Comparison of ENCODE assay signal across 24 cellular contexts in the genomic region with DNA sequence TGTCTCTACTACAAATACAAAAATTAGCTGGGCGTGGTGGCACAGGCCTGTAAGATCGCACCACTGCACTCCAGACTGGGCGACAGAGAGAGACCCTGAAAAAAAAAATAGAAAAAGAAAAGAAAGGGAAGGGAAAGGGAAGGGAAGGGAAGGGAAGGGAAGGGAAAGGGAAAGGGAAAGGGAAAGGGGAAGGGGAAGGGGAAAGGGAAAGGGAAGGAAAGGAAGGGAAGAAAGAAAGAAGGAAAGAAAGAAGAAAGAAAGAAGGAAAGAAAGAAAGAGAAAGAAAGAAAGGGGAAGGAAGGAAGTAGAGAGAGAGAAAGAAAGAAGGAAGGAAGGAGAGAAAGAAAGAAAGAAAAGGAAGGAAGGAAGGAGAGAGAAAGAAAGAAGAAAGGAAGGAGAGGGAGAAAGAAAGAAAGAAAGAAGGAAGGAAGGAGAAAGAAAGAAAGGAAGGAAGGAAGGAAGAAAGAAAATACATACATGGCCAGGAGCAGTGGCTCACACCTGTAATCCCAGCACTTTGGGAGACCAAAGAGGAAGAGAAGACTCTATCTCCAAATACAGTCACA. TPM values are rescaled to one million over a fixed set of nuclear protein-coding genes. Genes with fewer than 3 reads are reported as not detected.
DNase-seq lines count a peak whose midpoint lies in the region; ATAC-seq, FAIRE-seq and TF ChIP-seq lines count a peak whose summit lies in the region.
"Had no signal": no experiment of that assay in that cellular context is flagged by ENCODE, and none has a peak within 500 bp of the region (broad histone marks: within the 10 kb centered on the region; RNA-seq: fewer than 3 reads in every experiment).

No MANE protein-coding gene starts in this region.

- ATAC-seq in K562, result no peak
- ATAC-seq in naive thymus-derived CD4-positive, alpha-beta T cell, result no peak
- ATAC-seq: A549, GM12878 had no signal

- H3K36me3 ChIP-seq in HEK293 (ENCODE audit: control insufficient read depth in 2 of 2, insufficient read depth in 1 of 2, low read length in 2 of 2) (no peaks in the 10 kb centered on the region), K562 (ENCODE audit: control insufficient read depth, insufficient read depth, low read length) (no peaks in the 10 kb centered on the region), esophagus squamous epithelium (no peaks in the 10 kb centered on the region), tibial artery (no peaks in the 10 kb centered on the region)
- no peaks in the 10 kb centered on the region for H3K36me3 ChIP-seq in naive thymus-derived CD4-positive, alpha-beta T cell (ENCODE audit: control insufficient read depth in 2 of 3, insufficient read depth in 3 of 3, low read length in 3 of 3)
- H3K36me3 ChIP-seq: BE2C; BLaER1 treated with 17β-estradiol and CSF1 and Interleukin-3, amounts not matched to agents 10 nM and 100 nM; HAP-1 had no signal

- H3K27me3 ChIP-seq in K562 (ENCODE audit: control insufficient read depth in 2 of 2, insufficient read depth in 2 of 2, low read length in 2 of 2), result peaks cover 0 to 16% of the 10 kb centered on the region in 2 experiments; a peak in 2 of 5 replicates
- H3K27me3 ChIP-seq in esophagus squamous epithelium, result no peaks in the 10 kb centered on the region
- H3K27me3 ChIP-seq in tibial artery, result no peaks in the 10 kb centered on the region
- no peaks in the 10 kb centered on the region for H3K27me3 ChIP-seq in naive thymus-derived CD4-positive, alpha-beta T cell (ENCODE audit: control insufficient read depth in 2 of 2, insufficient read depth in 2 of 2, low read length in 2 of 2)
- H3K27me3 ChIP-seq: BE2C; BLaER1 treated with 17β-estradiol and CSF1 and Interleukin-3, amounts not matched to agents 10 nM and 100 nM had no signal

- H3K27ac ChIP-seq in HEK293 (ENCODE audit: extremely low read depth, low read depth, low read length), result no peak overlapping the region
- H3K27ac ChIP-seq in K562 (ENCODE audit: extremely low read depth, low read depth, low read length), result no peak overlapping the region
- peak overlapping the region; percentile 43 to 79 (median 70) for H3K27ac ChIP-seq in esophagus squamous epithelium
- no peak overlapping the region for H3K27ac ChIP-seq in tibial artery
- no peak overlapping the region for H3K27ac ChIP-seq in naive thymus-derived CD4-positive, alpha-beta T cell (ENCODE audit: low read depth, low read length)
- H3K27ac ChIP-seq: A549; BLaER1 treated with 17β-estradiol and CSF1 and Interleukin-3, amounts not matched to agents 10 nM and 100 nM had no signal

- no peak for TF ChIP-seq EP300 in K562 (IDR thresholded peaks at IDR 0.05; ENCODE audit: low read length)

- no TSS peak for BruUV-seq in K562 (replicated peaks; lab: Mats Ljungman, UMichigan)

- intact Hi-C loops in K562 (cut with micrococcal nuclease) (no loop called here), esophagus squamous epithelium (cut with DNase I) (no loop called here), tibial artery (cut with DNase I; ENCODE audit: low total_unique reads) (no loop called here)
- intact Hi-C loops in activated T-helper 1 cell treated with anti-CD3 and anti-CD28 coated beads, Interleukin-12 subunit alpha, Interleukin-12 subunit beta, Interleukin-2, Interleukin-4 antibody, amounts not matched to agents 30 ng/mL and 10 ng/mL and 1 ng/mL, durations not matched to agents 14 hours and 24 hours and 36 hours (cut with micrococcal nuclease), result no loop called here
- intact Hi-C loops in naive thymus-derived CD4-positive, alpha-beta T cell (cut with micrococcal nuclease), result no loop called here

- H3K27ac Mint-ChIP-seq in activated T-helper 1 cell treated with anti-CD3 and anti-CD28 coated beads, Interleukin-12 subunit alpha, Interleukin-12 subunit beta, Interleukin-2, Interleukin-4 antibody, amounts not matched to agents 30 ng/mL and 10 ng/mL and 1 ng/mL, durations not matched to agents 14 hours and 24 hours and 36 hours, result no peak overlapping the region
- no peak overlapping the region for H3K27ac Mint-ChIP-seq in naive thymus-derived CD4-positive, alpha-beta T cell
- H3K27ac Mint-ChIP-seq: CD14-positive monocyte; CD4-positive, alpha-beta T cell; CD8-positive, alpha-beta memory T cell had no signal

- H3K9me3 ChIP-seq in HEK293 (ENCODE audit: control insufficient read depth, insufficient read depth, low read depth, low read length) (no peaks in the 10 kb centered on the region; the same call in 1 of the 2 replicates), K562 (replicated peaks; ENCODE audit: control insufficient read depth, insufficient read depth, low read depth, low read length) (no peaks in the 10 kb centered on the region; the same call in none of the 2 replicates), esophagus squamous epithelium (peaks cover 0 to 11% (median 2%) of the 10 kb centered on the region in 3 donors), tibial artery (peaks cover 5 to 9% (median 7%) of the 10 kb centered on the region in 3 donors)
- peaks cover 0 to 7% (median 3%) of the 10 kb centered on the region in 3 experiments for H3K9me3 ChIP-seq in naive thymus-derived CD4-positive, alpha-beta T cell (ENCODE audit: control insufficient read depth in 2 of 3, low read length in 3 of 3)

- H3K9ac ChIP-seq in K562 (ENCODE audit: insufficient read depth in 1 of 2, low read depth in 2 of 2, low read length in 2 of 2), result no peak overlapping the region
- H3K9ac ChIP-seq: BLaER1 treated with 17β-estradiol and CSF1 and Interleukin-3, amounts not matched to agents 10 nM and 100 nM had no signal

- TF ChIP-seq RAD21 in K562 (CRISPR knock-in tag; conservative IDR thresholded peaks at IDR 0.05 in 1 of 2, IDR thresholded peaks at IDR 0.05 in 1 of 2), result no peak

- peaks cover 9% of the 10 kb centered on the region for H3K9me3 Mint-ChIP-seq in activated T-helper 1 cell treated with anti-CD3 and anti-CD28 coated beads, Interleukin-12 subunit alpha, Interleukin-12 subunit beta, Interleukin-2, Interleukin-4 antibody, amounts not matched to agents 30 ng/mL and 10 ng/mL and 1 ng/mL, durations not matched to agents 14 hours and 24 hours and 36 hours
- H3K9me3 Mint-ChIP-seq in naive thymus-derived CD4-positive, alpha-beta T cell, result peaks cover 4 to 19% (median 9%) of the 10 kb centered on the region in 11 donors

- no peaks in the 10 kb centered on the region for H3K79me2 ChIP-seq in K562 (ENCODE audit: control insufficient read depth, insufficient read depth, low read length)

- no peaks in the 10 kb centered on the region for H4K20me1 ChIP-seq in K562 (replicated peaks; ENCODE audit: control insufficient read depth, insufficient read depth, low read length)
- H4K20me1 ChIP-seq: BLaER1 treated with 17β-estradiol and CSF1 and Interleukin-3, amounts not matched to agents 10 nM and 100 nM had no signal

- peaks cover 4% of the 10 kb centered on the region for H3K36me3 Mint-ChIP-seq in activated T-helper 1 cell treated with anti-CD3 and anti-CD28 coated beads, Interleukin-12 subunit alpha, Interleukin-12 subunit beta, Interleukin-2, Interleukin-4 antibody, amounts not matched to agents 30 ng/mL and 10 ng/mL and 1 ng/mL, durations not matched to agents 14 hours and 24 hours and 36 hours (ENCODE audit: low read depth)
- peaks cover 0 to 9% (median 5%) of the 10 kb centered on the region in 5 donors for H3K36me3 Mint-ChIP-seq in naive thymus-derived CD4-positive, alpha-beta T cell
- H3K36me3 Mint-ChIP-seq: CD14-positive monocyte had no signal

- H3K4me3 ChIP-seq in HEK293 (ENCODE audit: low read depth, low read length), result no peak overlapping the region
- H3K4me3 ChIP-seq in K562, result no peak overlapping the region
- no peak overlapping the region for H3K4me3 ChIP-seq in esophagus squamous epithelium
- no peak overlapping the region for H3K4me3 ChIP-seq in tibial artery
- no peak overlapping the region for H3K4me3 ChIP-seq in naive thymus-derived CD4-positive, alpha-beta T cell (ENCODE audit: low read length)
- H3K4me3 ChIP-seq: A549; BLaER1 treated with 17β-estradiol and CSF1 and Interleukin-3, amounts not matched to agents 10 nM and 100 nM; GM12878; HAP-1 had no signal

- H3K4me1 ChIP-seq in HEK293 (ENCODE audit: control insufficient read depth, insufficient read depth, low read length), result no peaks in the 10 kb centered on the region
- no peaks in the 10 kb centered on the region for H3K4me1 ChIP-seq in K562 (replicated peaks in 1 of 2; ENCODE audit: control insufficient read depth in 2 of 2, insufficient read depth in 2 of 2, low read length in 2 of 2)
- H3K4me1 ChIP-seq in esophagus squamous epithelium, result peaks cover 0 to 14% (median 0%) of the 10 kb centered on the region in 3 donors
- no peaks in the 10 kb centered on the region for H3K4me1 ChIP-seq in tibial artery
- H3K4me1 ChIP-seq in naive thymus-derived CD4-positive, alpha-beta T cell (ENCODE audit: control insufficient read depth in 2 of 2, insufficient read depth in 2 of 2, low read length in 2 of 2), result no peaks in the 10 kb centered on the region
- H3K4me1 ChIP-seq: A549; BE2C; BLaER1 treated with 17β-estradiol and CSF1 and Interleukin-3, amounts not matched to agents 10 nM and 100 nM; HAP-1 had no signal

- no peak for DNase-seq in K562 (ENCODE audit: extremely low read depth in 1 of 4, low spot score in 3 of 4)
- no peak for DNase-seq in esophagus squamous epithelium (lab: John Stamatoyannopoulos, UW)
- no peak for DNase-seq in tibial artery
- DNase-seq in activated T-helper 1 cell treated with anti-CD3 and anti-CD28 coated beads, Interleukin-12 subunit alpha, Interleukin-12 subunit beta, Interleukin-2, Interleukin-4 antibody, amounts not matched to agents 30 ng/mL and 10 ng/mL and 1 ng/mL, durations not matched to agents 14 hours and 24 hours and 36 hours (ENCODE audit: low spot score), result no peak
- DNase-seq in naive thymus-derived CD4-positive, alpha-beta T cell, result no peak
- DNase-seq: 8988T; ACHN; AML-193; BE2C; CD4-positive, alpha-beta T cell; CD8-positive, alpha-beta memory T cell; DMS 273 treated with DMSO at 0.1 percent for 48 hours; DMS79; EL; GDM1; GOT3 had no signal

- WGBS in K562 (ENCODE audit: insufficient coverage, low coverage, missing lambda C conversion rate), result 5% methylated on average over 3 of the region's 3 CpGs
- WGBS in esophagus squamous epithelium, 2 donors, result 34 to 46% methylated on average over 3 of the region's 3 CpGs

- no peaks in the 10 kb centered on the region for H3K9me1 ChIP-seq in K562 (ENCODE audit: control insufficient read depth, insufficient read depth, low read length)

- H3K27me3 Mint-ChIP-seq in activated T-helper 1 cell treated with anti-CD3 and anti-CD28 coated beads, Interleukin-12 subunit alpha, Interleukin-12 subunit beta, Interleukin-2, Interleukin-4 antibody, amounts not matched to agents 30 ng/mL and 10 ng/mL and 1 ng/mL, durations not matched to agents 14 hours and 24 hours and 36 hours (ENCODE audit: insufficient read depth), result peaks cover under 1% of the 10 kb centered on the region
- H3K27me3 Mint-ChIP-seq in naive thymus-derived CD4-positive, alpha-beta T cell, result no peaks in the 10 kb centered on the region
- H3K27me3 Mint-ChIP-seq: CD4-positive, alpha-beta T cell had no signal

- TF ChIP-seq POLR2A in K562 (conservative IDR thresholded peaks at IDR 0.05) (no peak), esophagus squamous epithelium (IDR thresholded peaks at IDR 0.05) (no peak)

- no peaks in the 10 kb centered on the region for H3K4me1 Mint-ChIP-seq in activated T-helper 1 cell treated with anti-CD3 and anti-CD28 coated beads, Interleukin-12 subunit alpha, Interleukin-12 subunit beta, Interleukin-2, Interleukin-4 antibody, amounts not matched to agents 30 ng/mL and 10 ng/mL and 1 ng/mL, durations not matched to agents 14 hours and 24 hours and 36 hours (ENCODE audit: low read depth)
- H3K4me1 Mint-ChIP-seq in naive thymus-derived CD4-positive, alpha-beta T cell, result peaks cover 0 to 2% (median 0%) of the 10 kb centered on the region in 7 donors
- H3K4me1 Mint-ChIP-seq: CD8-positive, alpha-beta memory T cell had no signal

- no peak for TF ChIP-seq CTCF in HEK293 (tag by site-specific recombination; IDR thresholded peaks at IDR 0.05)
- no peak for TF ChIP-seq CTCF in K562 (IDR thresholded peaks at IDR 0.05 in 2 of 3, conservative IDR thresholded peaks at IDR 0.05 in 1 of 3; ENCODE audit: insufficient read depth in 2 of 3, low read depth in 1 of 3, low read length in 3 of 3)
- no peak for TF ChIP-seq CTCF in esophagus squamous epithelium (IDR thresholded peaks at IDR 0.05)
- no peak for TF ChIP-seq CTCF in tibial artery (IDR thresholded peaks at IDR 0.05)

- CTCF ChIA-PET in HEK293 (lab: Yijun Ruan, JAX), result interaction anchor here (0.6 to 1.1 kb wide), 5 partner anchors 10 to 152 kb away, joined by 3 to 4 read pairs (median 4); no protein-coding TSS in a partner anchor
- CTCF ChIA-PET in K562 (lab: Yijun Ruan, JAX; ENCODE audit: low intra/inter-chr PET ratio), result no interaction called here
- CTCF ChIA-PET in naive thymus-derived CD4-positive, alpha-beta T cell (lab: Charles Lee), result interaction anchor here (1.0 to 4.2 kb wide), 3 partner anchors 18 to 52 kb away, joined by 3 to 50 read pairs (median 3); no protein-coding TSS in a partner anchor

- FAIRE-seq in K562 (lab: Jason Lieb, UNC), result no peak
- FAIRE-seq: A549, D721Med, GM12878, H54 had no signal

- POLR2A ChIA-PET in HEK293 (lab: Yijun Ruan, JAX), result no interaction called here
- POLR2A ChIA-PET in K562 (lab: Yijun Ruan, JAX), result interaction anchor here (0.9 to 1.0 kb wide), 2 partner anchors 15 to 27 kb away, joined by 3 to 4 read pairs; a partner anchor contains a TSS
- POLR2A ChIA-PET in naive thymus-derived CD4-positive, alpha-beta T cell (lab: Charles Lee), result no interaction called here

- H3K4me2 ChIP-seq in K562 (ENCODE audit: insufficient read depth, low read length), result no peak overlapping the region
- H3K4me2 ChIP-seq: A549; BLaER1 treated with 17β-estradiol and CSF1 and Interleukin-3, amounts not matched to agents 10 nM and 100 nM had no signal

- H3K4me3 Mint-ChIP-seq in activated T-helper 1 cell treated with anti-CD3 and anti-CD28 coated beads, Interleukin-12 subunit alpha, Interleukin-12 subunit beta, Interleukin-2, Interleukin-4 antibody, amounts not matched to agents 30 ng/mL and 10 ng/mL and 1 ng/mL, durations not matched to agents 14 hours and 24 hours and 36 hours, result no peak overlapping the region
- H3K4me3 Mint-ChIP-seq in naive thymus-derived CD4-positive, alpha-beta T cell, result no peak overlapping the region
- H3K4me3 Mint-ChIP-seq: CD14-positive monocyte; CD4-positive, alpha-beta T cell had no signal

- H2AFZ ChIP-seq in K562 (ENCODE audit: low read depth, low read length), result no peak overlapping the region

- in situ Hi-C loops in K562 (cut with MboI), result loop anchor here (10.0 kb wide), 1 partner anchor 456 kb away; no protein-coding TSS in a partner anchor

RNA-seq across cellular contexts. Expression of a gene that starts 8.1 kb away (rescaled TPM):
- not detected in 2 replicates for total RNA-seq in K562 (2011; cell fraction: chromatin; rRNA removed; ENCODE audit: low replicate concordance)
- not detected in 2 replicates for total RNA-seq in K562 (2011; cell fraction: nucleolus; rRNA removed)
- total RNA-seq in K562 (2011; cell fraction: nucleoplasm; rRNA removed), result not detected in 2 replicates
- total RNA-seq in K562 (2014; rRNA removed) (not detected in 2 replicates), K562 (2014; rRNA removed; fragmentation: Illumina TruSeq; extraction: Trizol) (not detected in 2 replicates), K562 (2015; rRNA removed; fragmentation: Illumina TruSeq; extraction: Trizol) (not detected in 2 replicates), K562 (2021) (0.04 and 0.07 TPM in 2 replicates), esophagus squamous epithelium (10 to 100 TPM in 1 of 4 donors, 1 to 10 TPM in 3; 1.4 to 10.3 (median 4.6) TPM)
- polyA plus RNA-seq in K562 (2011; rRNA removed) (not detected in 2 replicates), K562 (2014; fragmentation: Illumina TruSeq; extraction: Trizol) (not detected in 2 replicates), K562 (2014; fragmentation: Nextera tagmentation; extraction: Ambion mirVana) (not detected), K562 (2014; rRNA removed) (0.03 TPM in 1 of 2 replicates, not detected in the other)
- polyA plus RNA-seq in K562 (2011; cell fraction: cytosol; rRNA removed), result not detected in 2 replicates
- polyA plus RNA-seq in K562 (2011; cell fraction: nucleus; rRNA removed), result not detected in 2 replicates
- polyA plus RNA-seq in K562 (2012), result not detected in 2 replicates
- polyA minus RNA-seq in K562 (2011; rRNA and poly(A)+ RNA removed), result not detected in 2 replicates
- 0.36 TPM in 1 of 2 replicates, not detected in the other for polyA minus RNA-seq in K562 (2011; cell fraction: cytosol; rRNA and poly(A)+ RNA removed)
- polyA minus RNA-seq in K562 (2011; cell fraction: nucleus; rRNA and poly(A)+ RNA removed), result not detected in 2 replicates
- 1.6 and 1.7 TPM in 2 replicates for total RNA-seq in activated T-helper 1 cell treated with anti-CD3 and anti-CD28 coated beads, Interleukin-12 subunit alpha, Interleukin-12 subunit beta, Interleukin-2, Interleukin-4 antibody, amounts not matched to agents 30 ng/mL and 10 ng/mL and 1 ng/mL, durations not matched to agents 14 hours and 24 hours and 36 hours
- total RNA-seq in naive thymus-derived CD4-positive, alpha-beta T cell, result 1 to 10 TPM in 2 of 5 experiments, under 1 TPM in 2, not detected in 1; 0.41 to 2.1 (median 1.2) TPM
- under 1 TPM; 0.12 to 0.15 TPM for polyA plus RNA-seq in naive thymus-derived CD4-positive, alpha-beta T cell
- total RNA-seq: GM12878 had no signal
- polyA plus RNA-seq: CD14-positive monocyte, GM12878 had no signal

RNA-seq across cellular contexts. Expression of a gene that starts 17.1 kb away (rescaled TPM):
- total RNA-seq in K562 (2011; cell fraction: chromatin; rRNA removed; ENCODE audit: low replicate concordance), result not detected in 2 replicates
- not detected in 2 replicates for total RNA-seq in K562 (2011; cell fraction: nucleolus; rRNA removed)
- total RNA-seq in K562 (2011; cell fraction: nucleoplasm; rRNA removed), result not detected in 2 replicates
- not detected in 2 replicates for total RNA-seq in K562 (2014; rRNA removed)
- not detected in 2 replicates for total RNA-seq in K562 (2014; rRNA removed; fragmentation: Illumina TruSeq; extraction: Trizol)
- not detected in 2 replicates for total RNA-seq in K562 (2015; rRNA removed; fragmentation: Illumina TruSeq; extraction: Trizol)
- total RNA-seq in K562 (2021), result not detected in 2 replicates
- polyA plus RNA-seq in K562 (2011; rRNA removed), result not detected in 2 replicates
- polyA plus RNA-seq in K562 (2011; cell fraction: cytosol; rRNA removed), result not detected in 2 replicates
- polyA plus RNA-seq in K562 (2011; cell fraction: nucleus; rRNA removed), result not detected in 2 replicates
- 0.01 TPM in 1 of 2 replicates, not detected in the other for polyA plus RNA-seq in K562 (2012)
- not detected in 2 replicates for polyA plus RNA-seq in K562 (2014; fragmentation: Illumina TruSeq; extraction: Trizol)
- polyA plus RNA-seq in K562 (2014; fragmentation: Nextera tagmentation; extraction: Ambion mirVana), result not detected
- not detected in 2 replicates for polyA plus RNA-seq in K562 (2014; rRNA removed)
- not detected in 2 replicates for polyA minus RNA-seq in K562 (2011; rRNA and poly(A)+ RNA removed)
- not detected in 2 replicates for polyA minus RNA-seq in K562 (2011; cell fraction: cytosol; rRNA and poly(A)+ RNA removed)
- polyA minus RNA-seq in K562 (2011; cell fraction: nucleus; rRNA and poly(A)+ RNA removed), result not detected in 2 replicates
- total RNA-seq in esophagus squamous epithelium, result not detected
- total RNA-seq in activated T-helper 1 cell treated with anti-CD3 and anti-CD28 coated beads, Interleukin-12 subunit alpha, Interleukin-12 subunit beta, Interleukin-2, Interleukin-4 antibody, amounts not matched to agents 30 ng/mL and 10 ng/mL and 1 ng/mL, durations not matched to agents 14 hours and 24 hours and 36 hours, result not detected in 2 replicates
- not detected for total RNA-seq in naive thymus-derived CD4-positive, alpha-beta T cell
- not detected for polyA plus RNA-seq in naive thymus-derived CD4-positive, alpha-beta T cell
- total RNA-seq: CD4-positive, alpha-beta T cell; CD8-positive, alpha-beta memory T cell; GM12878 had no signal
- polyA plus RNA-seq: A549; CD14-positive monocyte; CD8-positive, alpha-beta memory T cell; GM12878 had no signal

RNA-seq across cellular contexts. Expression of a gene that starts 49.8 kb away (rescaled TPM):
- not detected in 2 replicates for total RNA-seq in K562 (2011; cell fraction: chromatin; rRNA removed; ENCODE audit: low replicate concordance)
- not detected in 2 replicates for total RNA-seq in K562 (2011; cell fraction: nucleolus; rRNA removed)
- not detected in 2 replicates for total RNA-seq in K562 (2011; cell fraction: nucleoplasm; rRNA removed)
- total RNA-seq in K562 (2014; rRNA removed) (not detected in 2 replicates), K562 (2014; rRNA removed; fragmentation: Illumina TruSeq; extraction: Trizol) (not detected in 2 replicates), K562 (2015; rRNA removed; fragmentation: Illumina TruSeq; extraction: Trizol) (not detected in 2 replicates), K562 (2021) (not detected in 2 replicates), esophagus squamous epithelium (under 1 TPM in 2 of 4 donors, not detected in 2; 0.42 to 0.44 TPM)
- polyA plus RNA-seq in K562 (2011; rRNA removed) (not detected in 2 replicates), K562 (2014; fragmentation: Illumina TruSeq; extraction: Trizol) (not detected in 2 replicates), K562 (2014; fragmentation: Nextera tagmentation; extraction: Ambion mirVana) (not detected), K562 (2014; rRNA removed) (not detected in 2 replicates)
- polyA plus RNA-seq in K562 (2011; cell fraction: cytosol; rRNA removed), result not detected in 2 replicates
- not detected in 2 replicates for polyA plus RNA-seq in K562 (2011; cell fraction: nucleus; rRNA removed)
- 0.17 TPM in 1 of 2 replicates, not detected in the other for polyA plus RNA-seq in K562 (2012)
- not detected in 2 replicates for polyA minus RNA-seq in K562 (2011; rRNA and poly(A)+ RNA removed)
- polyA minus RNA-seq in K562 (2011; cell fraction: cytosol; rRNA and poly(A)+ RNA removed), result not detected in 2 replicates
- polyA minus RNA-seq in K562 (2011; cell fraction: nucleus; rRNA and poly(A)+ RNA removed), result not detected in 2 replicates
- total RNA-seq in activated T-helper 1 cell treated with anti-CD3 and anti-CD28 coated beads, Interleukin-12 subunit alpha, Interleukin-12 subunit beta, Interleukin-2, Interleukin-4 antibody, amounts not matched to agents 30 ng/mL and 10 ng/mL and 1 ng/mL, durations not matched to agents 14 hours and 24 hours and 36 hours, result not detected in 2 replicates
- not detected for total RNA-seq in naive thymus-derived CD4-positive, alpha-beta T cell
- polyA plus RNA-seq in naive thymus-derived CD4-positive, alpha-beta T cell, result not detected
- total RNA-seq: CD4-positive, alpha-beta T cell; CD8-positive, alpha-beta memory T cell had no signal
- polyA plus RNA-seq: A549; CD14-positive monocyte; CD8-positive, alpha-beta memory T cell had no signal

Comparison
In these comparisons a context has a peak if more than half of its experiments do, and no peak if none do; other contexts are left out.
1. H3K27ac ChIP-seq: peak in esophagus squamous epithelium (4 of 4); none in HEK293 (single experiment), K562 (single experiment), tibial artery (0 of 2) and naive thymus-derived CD4-positive, alpha-beta T cell (single experiment).